12 cellular contexts compared by ENCODE assay signal in genomic region chr3:9782777-9783176, GRCh38. TPM values are rescaled to one million over a fixed set of nuclear protein-coding genes. Genes with fewer than 3 reads are reported as not detected.
DNase-seq lines count a peak whose midpoint lies in the region; FAIRE-seq and TF ChIP-seq lines count a peak whose summit lies in the region.
"Had no signal": no experiment of that assay in that cellular context is flagged by ENCODE, and none has a peak within 500 bp of the region (broad histone marks: within the 10 kb centered on the region; RNA-seq: fewer than 3 reads in every experiment).

No MANE protein-coding gene starts in this region.

- no peaks in the 10 kb centered on the region for H3K4me1 ChIP-seq in H1 (replicated peaks in 1 of 4; ENCODE audit: control insufficient read depth in 3 of 4, insufficient read depth in 4 of 4, low read length in 3 of 4)
- H3K4me1 ChIP-seq in ovary (ENCODE audit: insufficient read depth): no peaks in the 10 kb centered on the region

- DNase-seq in GM06990 (ENCODE audit: extremely low read depth, insufficient read length): no peak
- DNase-seq in NCI-H69 (lab: John Stamatoyannopoulos, UW): peak; percentile 12
- no peak for DNase-seq in H1 (ENCODE audit: low read depth in 1 of 2, low spot score in 2 of 2)
- DNase-seq in progenitor cell of endocrine pancreas (ENCODE audit: low spot score, unreplicated experiment): no peak
- no peak for DNase-seq in ovary
- no peak for DNase-seq in GM19239 (ENCODE audit: insufficient read length, low spot score)
- DNase-seq in stimulated activated CD4-positive, alpha-beta T cell treated with anti-CD3 and anti-CD28 coated beads, Interleukin-2, amount 100 ng/mL, for 24 hours: no peak
- DNase-seq: Calu3, small intestine had no signal

- POLR2A ChIA-PET in H1 (lab: Charles Lee; ENCODE audit: partially characterized antibody): interaction anchor here (1.0 to 2.4 kb wide), 4 partner anchors 10 to 33 kb away, joined by 4 to 10 read pairs (median 6); partner anchors contain the start of genes ARPC4, OGG1 and TADA3

- H3K23me2 ChIP-seq in H1 (ENCODE audit: low read depth, low read length): no peaks in the 10 kb centered on the region

- no peak overlapping the region for H2BK12ac ChIP-seq in H1 (ENCODE audit: low read depth, low read length)

- no peak overlapping the region for H3K56ac ChIP-seq in H1 (replicated peaks; ENCODE audit: insufficient read length, low read depth, low read length)

- no peaks in the 10 kb centered on the region for H3K27me3 Mint-ChIP-seq in progenitor cell of endocrine pancreas

- H2AK5ac ChIP-seq in H1 (ENCODE audit: low read depth, low read length): no peak overlapping the region

- TF ChIP-seq RAD21 in H1 (IDR thresholded peaks at IDR 0.05 in 1 of 2, conservative IDR thresholded peaks at IDR 0.05 in 1 of 2; ENCODE audit: low read depth in 2 of 2, low read length in 2 of 2): peak; percentile 36 to 43; a peak in 3 of 4 replicates

- H4K5ac ChIP-seq in H1 (ENCODE audit: insufficient read length, low read depth, low read length): no peak overlapping the region

- H3K4me2 ChIP-seq in H1 (ENCODE audit: insufficient read depth in 1 of 2, low read depth in 2 of 2, low read length in 2 of 2): no peak overlapping the region

- H2AFZ ChIP-seq in H1 (ENCODE audit: low read length): no peak overlapping the region

- H3K79me1 ChIP-seq in H1 (ENCODE audit: low read depth, low read length): no peaks in the 10 kb centered on the region

- H3K27ac ChIP-seq in 22Rv1: no peak overlapping the region; the same call in 1 of the 2 replicates
- H3K27ac ChIP-seq in H1 (ENCODE audit: low read depth, low read length): no peak overlapping the region
- H3K27ac ChIP-seq in ovary: no peak overlapping the region
- H3K27ac ChIP-seq: gastroesophageal sphincter had no signal

- H3K4me3 Mint-ChIP-seq in progenitor cell of endocrine pancreas (ENCODE audit: low read depth): no peak overlapping the region
- H3K4me3 Mint-ChIP-seq: mesothelial cell of epicardium had no signal

- H2BK5ac ChIP-seq in H1 (ENCODE audit: low read depth, low read length): no peak overlapping the region

- FAIRE-seq in H1 (lab: Jason Lieb, UNC) (no peak), GM19239 (lab: Jason Lieb, UNC) (no peak)
- FAIRE-seq: small intestine had no signal

- no peak overlapping the region for H3K4me3 ChIP-seq in GM06990 (replicated peaks; ENCODE audit: low read depth, low read length)
- no peak overlapping the region for H3K4me3 ChIP-seq in H1 (ENCODE audit: extremely low read depth in 1 of 4, insufficient read depth in 2 of 4, low read depth in 3 of 4, low read length in 4 of 4)
- no peak overlapping the region for H3K4me3 ChIP-seq in ovary
- H3K4me3 ChIP-seq: gastroesophageal sphincter had no signal

- H2BK120ac ChIP-seq in H1 (replicated peaks; ENCODE audit: low read depth, low read length): no peak overlapping the region

- intact Hi-C loops in ovary (cut with DNase I): no loop called here

- H3K36me3 ChIP-seq in GM06990 (ENCODE audit: control insufficient read depth, insufficient read depth, low read length) (peaks cover 25% of the 10 kb centered on the region), H1 (ENCODE audit: control insufficient read depth in 2 of 4, insufficient read depth in 4 of 4, low read length in 3 of 4) (peaks cover 4 to 47% (median 27%) of the 10 kb centered on the region in 4 experiments), ovary (no peaks in the 10 kb centered on the region)

- no peaks in the 10 kb centered on the region for H3K27me3 ChIP-seq in GM06990 (replicated peaks; ENCODE audit: control insufficient read depth, insufficient read depth, low read length)
- no peaks in the 10 kb centered on the region for H3K27me3 ChIP-seq in H1 (replicated peaks in 1 of 4; ENCODE audit: control insufficient read depth in 3 of 4, extremely low read depth in 1 of 4, insufficient read depth in 3 of 4, low read length in 3 of 4)
- H3K27me3 ChIP-seq in ovary: no peaks in the 10 kb centered on the region
- H3K27me3 ChIP-seq: gastroesophageal sphincter had no signal

- H4K91ac ChIP-seq in H1 (replicated peaks; ENCODE audit: insufficient read length, low read length): no peak overlapping the region

- no peak overlapping the region for H3K23ac ChIP-seq in H1 (ENCODE audit: insufficient read length)

- no peak overlapping the region for H4K8ac ChIP-seq in H1 (ENCODE audit: extremely low read depth, insufficient read depth, low read length)

- no peak for TF ChIP-seq POLR2A in H1 (IDR thresholded peaks at IDR 0.05; ENCODE audit: control extremely low read depth in 1 of 2, low read depth in 2 of 2, low read length in 2 of 2)
- no peak for TF ChIP-seq POLR2A in ovary (IDR thresholded peaks at IDR 0.05)

- CTCF ChIA-PET in H1 (lab: Charles Lee; ENCODE audit: partially characterized antibody): interaction anchor here (1.0 to 3.9 kb wide), 6 partner anchors 8 to 124 kb away, joined by 3 to 11 read pairs (median 5); no protein-coding TSS in a partner anchor

- peaks cover 0 to 1% of the 10 kb centered on the region in 2 experiments for H4K20me1 ChIP-seq in H1 (replicated peaks in 1 of 2; ENCODE audit: control insufficient read depth in 1 of 2, insufficient read depth in 2 of 2, low read length in 2 of 2)

- H3K4me1 Mint-ChIP-seq in progenitor cell of endocrine pancreas (ENCODE audit: low read depth): no peaks in the 10 kb centered on the region
- H3K4me1 Mint-ChIP-seq: mesothelial cell of epicardium had no signal

- H3K36me3 Mint-ChIP-seq in progenitor cell of endocrine pancreas (ENCODE audit: insufficient read depth): peaks cover 23% of the 10 kb centered on the region

- H2BK20ac ChIP-seq in H1 (ENCODE audit: low read length): no peak overlapping the region

- H3K9me3 Mint-ChIP-seq in progenitor cell of endocrine pancreas (ENCODE audit: low read depth): no peaks in the 10 kb centered on the region
- H3K9me3 Mint-ChIP-seq: mesothelial cell of epicardium had no signal

- H3K9me3 ChIP-seq in H1 (ENCODE audit: insufficient read depth in 2 of 2, low read depth in 1 of 2, low read length in 1 of 2) (no peaks in the 10 kb centered on the region), ovary (no peaks in the 10 kb centered on the region)
- H3K9me3 ChIP-seq: gastroesophageal sphincter had no signal

- 0 out of 2 replicates have a peak, but pooled peaks have one; percentile 15 for TF ChIP-seq CTCF in 22Rv1 (IDR thresholded peaks at IDR 0.05)
- TF ChIP-seq CTCF in GM06990 (IDR thresholded peaks at IDR 0.05; ENCODE audit: insufficient read depth, low read length, poor library complexity, severe bottlenecking): peak; percentile 34
- peak in 1 of 3 experiments; percentile 43; a peak in 2 of 4 replicates for TF ChIP-seq CTCF in H1 (IDR thresholded peaks at IDR 0.05; ENCODE audit: control extremely low read depth in 1 of 3, insufficient read depth in 1 of 3, low read depth in 1 of 3, low read length in 3 of 3)
- TF ChIP-seq CTCF in progenitor cell of endocrine pancreas (IDR thresholded peaks at IDR 0.05; ENCODE audit: unreplicated experiment): no peak
- TF ChIP-seq CTCF in ovary (IDR thresholded peaks at IDR 0.05): no peak

- TF ChIP-seq EP300 in H1 (IDR thresholded peaks at IDR 0.05; ENCODE audit: borderline replicate concordance in 1 of 2, low read depth in 2 of 2, low read length in 2 of 2) (no peak), ovary (IDR thresholded peaks at IDR 0.05) (no peak)

- WGBS in H1 (ENCODE audit: extremely low coverage in 1 of 2, insufficient coverage in 1 of 2, insufficient read length in 1 of 2, insufficient replicate concordance in 2 of 2, low coverage in 1 of 2, low lambda C conversion rate in 2 of 2, missing lambda C conversion rate in 1 of 2), 2 experiments: 52% methylated on average over 2 of the region's 3 CpGs; no CpG with 5 or more reads in 1 of the 2 experiments
- WGBS in ovary, 3 donors: 35 to 58% (median 38%) methylated on average over 3 of the region's 3 CpGs

- H3K4ac ChIP-seq in H1 (replicated peaks; ENCODE audit: insufficient read length, low read depth, low read length): no peak overlapping the region

- H3K14ac ChIP-seq in H1 (ENCODE audit: insufficient read length): no peak overlapping the region

- no peak overlapping the region for H3K9ac ChIP-seq in H1 (replicated peaks in 1 of 4; ENCODE audit: extremely low read depth in 1 of 4, low read depth in 3 of 4, low read length in 3 of 4)

- H3K79me2 ChIP-seq in H1 (ENCODE audit: control insufficient read depth in 1 of 2, insufficient read depth in 2 of 2, low read length in 2 of 2): no peaks in the 10 kb centered on the region

- no peak overlapping the region for H3K18ac ChIP-seq in H1 (ENCODE audit: extremely low read depth, low read length)

- H3K27ac Mint-ChIP-seq in progenitor cell of endocrine pancreas: no peak overlapping the region
- H3K27ac Mint-ChIP-seq: mesothelial cell of epicardium had no signal

- H2BK15ac ChIP-seq in H1 (ENCODE audit: low read length): no peak overlapping the region

RNA-seq across cellular contexts. Expression of gene TADA3, which starts 9.5 kb away (rescaled TPM):
- total RNA-seq in H1 (2021; fragmentation: NEBNext Ultra II Directional; extraction: Animal tissue kit (Norgen Biotek cat#: 25700)): 50.3 and 55.2 TPM in 2 replicates
- polyA plus RNA-seq in H1 (2011; rRNA removed) (43.4 and 51.2 TPM in 2 replicates), ovary (10 to 100 TPM; 45.5 to 49.5 TPM)
- polyA plus RNA-seq in H1 (2011; cell fraction: cytosol; rRNA removed): 45.7 TPM
- 57.8 TPM for polyA plus RNA-seq in H1 (2011; cell fraction: nucleus; rRNA removed)
- polyA plus RNA-seq in H1 (2012, experiment 1 of 2): 37.4 to 51.1 TPM (median 48.0 TPM) in 4 replicates
- polyA plus RNA-seq in H1 (2012, experiment 2 of 2): 61.3 TPM
- 38.5 TPM for polyA plus RNA-seq in H1 (2013, experiment 1 of 2)
- polyA plus RNA-seq in H1 (2013, experiment 2 of 2): 39.6 TPM
- 19.6 and 23.4 TPM in 2 replicates for polyA minus RNA-seq in H1 (2011; rRNA and poly(A)+ RNA removed)
- polyA minus RNA-seq in H1 (2011; cell fraction: cytosol; rRNA and poly(A)+ RNA removed): 26.8 TPM
- 22.5 TPM for polyA minus RNA-seq in H1 (2011; cell fraction: nucleus; rRNA and poly(A)+ RNA removed)
- total RNA-seq in progenitor cell of endocrine pancreas (66.6 and 70.8 TPM in 2 replicates), ovary (10 to 100 TPM; 49.4 to 77.9 (median 67.4) TPM)

RNA-seq across cellular contexts. Expression of gene ARPC4, which starts 10.1 kb away (rescaled TPM):
- total RNA-seq in H1 (2021; fragmentation: NEBNext Ultra II Directional; extraction: Animal tissue kit (Norgen Biotek cat#: 25700)): 153 and 154 TPM in 2 replicates
- polyA plus RNA-seq in H1 (2011; rRNA removed) (108 and 138 TPM in 2 replicates), ovary (100 to 1,000 TPM in 1 of 2 donors, 10 to 100 TPM in 1; 75.2 to 189 TPM)
- 123 TPM for polyA plus RNA-seq in H1 (2011; cell fraction: cytosol; rRNA removed)
- polyA plus RNA-seq in H1 (2011; cell fraction: nucleus; rRNA removed): 57.4 TPM
- polyA plus RNA-seq in H1 (2012, experiment 1 of 2): 147 to 182 TPM (median 160 TPM) in 4 replicates
- 285 TPM for polyA plus RNA-seq in H1 (2012, experiment 2 of 2)
- 80.2 TPM for polyA plus RNA-seq in H1 (2013, experiment 1 of 2)
- polyA plus RNA-seq in H1 (2013, experiment 2 of 2): 79.8 TPM
- polyA minus RNA-seq in H1 (2011; rRNA and poly(A)+ RNA removed): 107 and 117 TPM in 2 replicates
- polyA minus RNA-seq in H1 (2011; cell fraction: cytosol; rRNA and poly(A)+ RNA removed): 126 TPM
- 71.0 TPM for polyA minus RNA-seq in H1 (2011; cell fraction: nucleus; rRNA and poly(A)+ RNA removed)
- total RNA-seq in progenitor cell of endocrine pancreas (129 and 135 TPM in 2 replicates), ovary (100 to 1,000 TPM in 3 of 7 donors, 10 to 100 TPM in 4; 58.3 to 123 (median 85.1) TPM)

RNA-seq across cellular contexts. Expression of gene CAMK1, which starts 13.0 kb away (rescaled TPM):
- 4.8 and 4.9 TPM in 2 replicates for total RNA-seq in H1 (2021; fragmentation: NEBNext Ultra II Directional; extraction: Animal tissue kit (Norgen Biotek cat#: 25700))
- polyA plus RNA-seq in H1 (2011; rRNA removed) (5.1 and 5.3 TPM in 2 replicates), ovary (10 to 100 TPM; 34.8 to 38.7 TPM)
- 7.3 TPM for polyA plus RNA-seq in H1 (2011; cell fraction: cytosol; rRNA removed)
- polyA plus RNA-seq in H1 (2011; cell fraction: nucleus; rRNA removed): 8.2 TPM
- 4.7 to 7.7 TPM (median 5.8 TPM) in 4 replicates for polyA plus RNA-seq in H1 (2012, experiment 1 of 2)
- polyA plus RNA-seq in H1 (2012, experiment 2 of 2): 7.0 TPM
- polyA plus RNA-seq in H1 (2013, experiment 1 of 2): 4.5 TPM
- 4.5 TPM for polyA plus RNA-seq in H1 (2013, experiment 2 of 2)
- 2.3 and 3.1 TPM in 2 replicates for polyA minus RNA-seq in H1 (2011; rRNA and poly(A)+ RNA removed)
- polyA minus RNA-seq in H1 (2011; cell fraction: cytosol; rRNA and poly(A)+ RNA removed): 2.9 TPM
- polyA minus RNA-seq in H1 (2011; cell fraction: nucleus; rRNA and poly(A)+ RNA removed): 5.8 TPM
- total RNA-seq in progenitor cell of endocrine pancreas (16.9 and 17.1 TPM in 2 replicates), ovary (10 to 100 TPM; 38.4 to 67.3 (median 48.4) TPM)

RNA-seq across cellular contexts. Expression of gene TTLL3, which starts 27.3 kb away (rescaled TPM):
- total RNA-seq in H1 (2021; fragmentation: NEBNext Ultra II Directional; extraction: Animal tissue kit (Norgen Biotek cat#: 25700)): 4.3 and 5.9 TPM in 2 replicates
- polyA plus RNA-seq in H1 (2011; rRNA removed) (8.9 and 11.4 TPM in 2 replicates), ovary (10 to 100 TPM; 43.0 to 62.0 TPM)
- polyA plus RNA-seq in H1 (2011; cell fraction: cytosol; rRNA removed): 11.5 TPM
- 33.1 TPM for polyA plus RNA-seq in H1 (2011; cell fraction: nucleus; rRNA removed)
- polyA plus RNA-seq in H1 (2012, experiment 1 of 2): 8.7 to 12.5 TPM (median 11.8 TPM) in 4 replicates
- polyA plus RNA-seq in H1 (2012, experiment 2 of 2): 2.6 TPM
- polyA plus RNA-seq in H1 (2013, experiment 1 of 2): 2.8 TPM
- 2.1 TPM for polyA plus RNA-seq in H1 (2013, experiment 2 of 2)
- polyA minus RNA-seq in H1 (2011; rRNA and poly(A)+ RNA removed): 7.1 and 9.4 TPM in 2 replicates
- 3.9 TPM for polyA minus RNA-seq in H1 (2011; cell fraction: cytosol; rRNA and poly(A)+ RNA removed)
- polyA minus RNA-seq in H1 (2011; cell fraction: nucleus; rRNA and poly(A)+ RNA removed): 8.7 TPM
- total RNA-seq in progenitor cell of endocrine pancreas (51.6 and 59.6 TPM in 2 replicates), ovary (10 to 100 TPM; 53.4 to 94.4 (median 65.1) TPM)

RNA-seq across cellular contexts. Expression of gene OGG1, which starts 33.0 kb away (rescaled TPM):
- 29.6 and 31.2 TPM in 2 replicates for total RNA-seq in H1 (2021; fragmentation: NEBNext Ultra II Directional; extraction: Animal tissue kit (Norgen Biotek cat#: 25700))
- polyA plus RNA-seq in H1 (2011; rRNA removed) (46.8 and 58.1 TPM in 2 replicates), ovary (10 to 100 TPM; 28.1 to 28.9 TPM)
- polyA plus RNA-seq in H1 (2011; cell fraction: cytosol; rRNA removed): 43.7 TPM
- 68.1 TPM for polyA plus RNA-seq in H1 (2011; cell fraction: nucleus; rRNA removed)
- 27.5 to 32.7 TPM (median 30.0 TPM) in 4 replicates for polyA plus RNA-seq in H1 (2012, experiment 1 of 2)
- polyA plus RNA-seq in H1 (2012, experiment 2 of 2): 32.6 TPM
- 35.1 TPM for polyA plus RNA-seq in H1 (2013, experiment 1 of 2)
- 33.4 TPM for polyA plus RNA-seq in H1 (2013, experiment 2 of 2)
- 75.8 and 82.3 TPM in 2 replicates for polyA minus RNA-seq in H1 (2011; rRNA and poly(A)+ RNA removed)
- polyA minus RNA-seq in H1 (2011; cell fraction: cytosol; rRNA and poly(A)+ RNA removed): 31.4 TPM
- 70.6 TPM for polyA minus RNA-seq in H1 (2011; cell fraction: nucleus; rRNA and poly(A)+ RNA removed)
- total RNA-seq in progenitor cell of endocrine pancreas (46.3 and 47.7 TPM in 2 replicates), ovary (10 to 100 TPM; 16.8 to 54.3 (median 31.5) TPM)

Comparison
In these comparisons a context has a peak if more than half of its experiments do, and no peak if none do; other contexts are left out.
1. CTCF ChIP-seq: peak in 22Rv1 (single experiment) and GM06990 (single experiment); none in progenitor cell of endocrine pancreas (single experiment) and ovary (0 of 3).